11 cellular contexts compared by ENCODE assay signal in the genomic region with DNA sequence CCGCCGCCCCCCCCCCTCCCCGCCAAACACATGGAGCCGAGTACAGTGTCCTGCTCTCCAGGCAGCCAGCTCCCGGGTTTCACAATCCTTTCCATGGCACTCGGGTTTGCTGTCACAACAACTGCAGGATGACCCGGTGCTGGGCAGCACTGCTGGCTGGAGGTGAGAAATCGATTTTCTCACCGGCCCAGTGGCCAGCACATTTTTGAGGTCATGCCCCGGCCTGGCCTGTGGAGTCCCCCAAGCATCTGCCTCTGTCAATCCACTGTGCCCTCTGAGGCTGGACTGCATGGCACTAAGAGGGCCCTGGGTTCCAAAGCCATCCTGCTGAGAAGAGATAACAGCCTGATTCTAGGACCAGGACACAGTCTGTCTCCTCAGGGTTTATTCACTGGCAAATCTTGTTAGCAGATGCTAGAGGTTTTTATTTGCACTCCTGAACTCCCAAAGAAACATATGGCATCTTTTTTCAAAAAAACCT.
DNase-seq lines count a peak whose midpoint lies in the region; ATAC-seq, FAIRE-seq and TF ChIP-seq lines count a peak whose summit lies in the region.
"Had no signal": no experiment of that assay in that cellular context is flagged by ENCODE, and none has a peak within 500 bp of the region (broad histone marks: within the 10 kb centered on the region; RNA-seq: fewer than 3 reads in every experiment).

No MANE protein-coding gene starts in this region.

- POLR2A ChIA-PET in activated CD8-positive, alpha-beta T cell treated with anti-CD3 and anti-CD28 coated beads for 36 hours (lab: Charles Lee): interaction anchor here (0.9 to 5.9 kb wide), 3 partner anchors 8 to 12 kb away, joined by 4 to 31 read pairs (median 4); no protein-coding TSS in a partner anchor

- H3K27me3 Mint-ChIP-seq in stimulated activated naive CD8-positive, alpha-beta T cell treated with anti-CD3 and anti-CD28 coated beads, Interleukin-15, amount 100 ng/mL, for 72 hours: no peaks in the 10 kb centered on the region
- no peaks in the 10 kb centered on the region for H3K27me3 Mint-ChIP-seq in activated CD8-positive, alpha-beta T cell treated with anti-CD3 and anti-CD28 coated beads for 36 hours

- H3K9me3 Mint-ChIP-seq in stimulated activated naive CD8-positive, alpha-beta T cell treated with anti-CD3 and anti-CD28 coated beads, Interleukin-15, amount 100 ng/mL, for 72 hours: peaks cover 0 to 4% of the 10 kb centered on the region in 2 donors
- H3K9me3 Mint-ChIP-seq in activated CD8-positive, alpha-beta T cell treated with anti-CD3 and anti-CD28 coated beads for 36 hours: no peaks in the 10 kb centered on the region

- no peak for DNase-seq in stimulated activated naive CD8-positive, alpha-beta T cell treated with anti-CD3 and anti-CD28 coated beads, Interleukin-15, amount 100 ng/mL, for 72 hours
- no peak for DNase-seq in stimulated activated naive CD8-positive, alpha-beta T cell treated with anti-CD3 and anti-CD28 coated beads, Interleukin-15, Interleukin-2, amounts not matched to agents 100 U/mL and 50 U/mL, for 24 hours
- DNase-seq in activated CD8-positive, alpha-beta T cell treated with anti-CD3 and anti-CD28 coated beads for 36 hours: no peak
- peak; percentile 49 for DNase-seq in iPS-NIHi7 (ENCODE audit: extremely low spot score)
- DNase-seq in NCI-H1436 treated with DMSO at 0.1 percent for 48 hours (lab: John Stamatoyannopoulos, UW): no peak
- DNase-seq in GM12891 (ENCODE audit: insufficient read length, low spot score): no peak
- no peak for DNase-seq in superior temporal gyrus (ENCODE audit: extremely low spot score)
- DNase-seq in GF-D8 (lab: John Stamatoyannopoulos, UW): no peak
- DNase-seq: lower lobe of right lung, upper lobe of right lung had no signal

- no peak for TF ChIP-seq POLR2A in GM12891 (IDR thresholded peaks at IDR 0.05; ENCODE audit: low read depth, low read length)

- no peak for TF ChIP-seq CTCF in activated CD8-positive, alpha-beta T cell treated with anti-CD3 and anti-CD28 coated beads for 36 hours (IDR thresholded peaks at IDR 0.05)

- intact Hi-C loops in activated CD8-positive, alpha-beta T cell treated with anti-CD3 and anti-CD28 coated beads for 36 hours (cut with micrococcal nuclease): no loop called here

- CTCF ChIA-PET in activated CD8-positive, alpha-beta T cell treated with anti-CD3 and anti-CD28 coated beads for 36 hours (lab: Charles Lee): no interaction called here

- peak overlapping the region in 1 of 2 donors; percentile 74 for H3K27ac Mint-ChIP-seq in stimulated activated naive CD8-positive, alpha-beta T cell treated with anti-CD3 and anti-CD28 coated beads, Interleukin-15, amount 100 ng/mL, for 72 hours
- peak overlapping the region; percentile 55 for H3K27ac Mint-ChIP-seq in activated CD8-positive, alpha-beta T cell treated with anti-CD3 and anti-CD28 coated beads for 36 hours

- peak overlapping the region; percentile 21 to 33 for H3K4me3 Mint-ChIP-seq in stimulated activated naive CD8-positive, alpha-beta T cell treated with anti-CD3 and anti-CD28 coated beads, Interleukin-15, amount 100 ng/mL, for 72 hours
- H3K4me3 Mint-ChIP-seq in activated CD8-positive, alpha-beta T cell treated with anti-CD3 and anti-CD28 coated beads for 36 hours: no peak overlapping the region

- ATAC-seq in stimulated activated naive CD8-positive, alpha-beta T cell treated with anti-CD3 and anti-CD28 coated beads, Interleukin-15, amount 100 ng/mL, for 72 hours: no peak
- no peak for ATAC-seq in stimulated activated naive CD8-positive, alpha-beta T cell treated with anti-CD3 and anti-CD28 coated beads, Interleukin-15, Interleukin-2, amounts not matched to agents 100 U/mL and 50 U/mL, for 24 hours
- ATAC-seq in activated CD8-positive, alpha-beta T cell treated with anti-CD3 and anti-CD28 coated beads for 36 hours: no peak

- peaks cover 70% of the 10 kb centered on the region for H3K4me1 Mint-ChIP-seq in stimulated activated naive CD8-positive, alpha-beta T cell treated with anti-CD3 and anti-CD28 coated beads, Interleukin-15, amount 100 ng/mL, for 72 hours
- H3K4me1 Mint-ChIP-seq in activated CD8-positive, alpha-beta T cell treated with anti-CD3 and anti-CD28 coated beads for 36 hours (ENCODE audit: low read depth): peaks cover 70% of the 10 kb centered on the region

- peaks cover 62% of the 10 kb centered on the region for H3K36me3 Mint-ChIP-seq in activated CD8-positive, alpha-beta T cell treated with anti-CD3 and anti-CD28 coated beads for 36 hours (ENCODE audit: low read depth)

- no peak for FAIRE-seq in GM12891 (lab: Jason Lieb, UNC)
- FAIRE-seq: endometrium had no signal

TF ChIP-seq in GM12891, 5 proteins besides CTCF, POLR2A, EP300 and RAD21:
- TF ChIP-seq POLR2AphosphoS5 (IDR thresholded peaks at IDR 0.05; ENCODE audit: low read depth, low read length): no peak
- no peak for TF ChIP-seq POU2F2 (IDR thresholded peaks at IDR 0.05; ENCODE audit: low read depth, low read length)
